8 cellular contexts compared by ENCODE assay signal in the genomic region with DNA sequence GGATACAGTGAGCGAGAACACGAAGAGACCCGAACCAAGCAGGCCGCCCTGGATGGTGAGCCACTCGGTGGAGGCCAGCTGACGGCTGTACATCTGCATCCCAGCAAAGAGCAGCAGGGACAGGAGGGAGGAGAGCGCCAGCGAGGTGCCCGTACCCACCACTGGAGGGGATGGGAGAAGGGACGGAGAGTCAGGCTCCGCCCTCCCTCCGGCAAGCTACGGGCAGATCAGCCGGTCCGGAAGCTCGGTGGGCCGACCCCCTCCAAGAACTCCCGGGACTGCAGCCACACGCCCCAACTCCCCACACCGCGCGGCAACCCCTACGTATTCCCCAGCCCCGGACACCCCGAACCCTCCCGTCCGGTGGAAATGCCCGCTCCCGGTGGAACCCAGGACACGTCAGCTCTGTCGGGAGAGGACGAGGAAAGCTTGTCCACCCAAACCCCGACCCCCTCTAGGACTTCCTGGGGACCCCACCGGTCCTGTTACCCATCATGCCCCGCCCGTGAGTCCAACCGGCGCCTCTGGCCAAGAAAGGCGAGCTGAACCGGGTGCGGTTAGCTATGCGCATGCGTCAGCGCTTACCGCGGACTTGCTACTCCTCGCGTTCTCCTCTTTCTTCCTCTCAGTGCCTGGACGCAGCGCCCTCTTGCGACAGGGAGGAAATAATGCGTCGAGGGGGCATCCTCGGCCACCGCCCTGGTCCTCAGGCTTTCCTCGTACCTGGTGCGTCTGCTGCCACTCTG. TPM values are rescaled to one million over a fixed set of nuclear protein-coding genes. Genes with fewer than 3 reads are reported as not detected.
A peak's percentile ranks its signal among the peaks of the same experiment; 100 is the strongest.
DNase-seq lines count a peak whose midpoint lies in the region; ATAC-seq and TF ChIP-seq lines count a peak whose summit lies in the region.

A gene (minus strand): TSS at position 573 of the 746 bp plus-strand sequence. CDS start 80 bp downstream, at position 493.

- H2BK120ac ChIP-seq in IMR-90 (ENCODE audit: low read depth, low read length) = peak within 1 kb of the TSS; percentile 37

- peak within 1 kb of the TSS; percentile 76 for H3K56ac ChIP-seq in IMR-90 (ENCODE audit: extremely low read depth, insufficient read depth, low read length)

- H3K4me2 ChIP-seq in IMR-90 (ENCODE audit: low read depth, low read length) = peak within 1 kb of the TSS; percentile 94
- H3K4me2 ChIP-seq in OCI-LY7 (ENCODE audit: low read length) = peak within 1 kb of the TSS; percentile 91

- in situ Hi-C loops in IMR-90 (cut with MboI; ENCODE audit: low sequenced_read_pairs) = no loop called here

- H3K4me1 ChIP-seq in IMR-90 (ENCODE audit: control insufficient read depth, insufficient read depth, low read length) (peaks cover 3% of the 10 kb centered on the region), OCI-LY7 (ENCODE audit: insufficient read depth, low read length, poor library complexity, severe bottlenecking) (peaks cover 37% of the 10 kb centered on the region)

- dilution Hi-C loops in IMR-90 (cut with HindIII; ENCODE audit: low sequenced_read_pairs, unreplicated experiment) = no loop called here

- no peak within 1 kb of the TSS for H2BK20ac ChIP-seq in IMR-90 (ENCODE audit: low read depth, low read length)

- 0% methylated on average over 19 of the region's 57 CpGs; no CpG with 5 or more reads in 1 of the 2 experiments for WGBS in IMR-90 (ENCODE audit: extremely low coverage in 2 of 2, insufficient read length in 1 of 2), 2 experiments

- H3K9me2 ChIP-seq in OCI-LY7 (ENCODE audit: insufficient read depth, low read length) = no peaks in the 10 kb centered on the region

- peak; percentile 70 for ATAC-seq in GM21447 (IDR thresholded peaks at IDR 0.05; ENCODE audit: unreplicated experiment)
- peak; percentile 80 for ATAC-seq in IMR-90 (ENCODE audit: low read depth)

- H3K4me3 ChIP-seq in IMR-90 (ENCODE audit: insufficient read depth, low read depth, low read length) (peak within 1 kb of the TSS; percentile 81), OCI-LY7 (ENCODE audit: low read depth, low read length, poor library complexity, severe bottlenecking) (peak within 1 kb of the TSS; percentile 82), epithelial cell of esophagus (ENCODE audit: low read length) (peak within 1 kb of the TSS; percentile 97)

- H4K91ac ChIP-seq in IMR-90 (ENCODE audit: insufficient read depth, low read depth, low read length) = peak within 1 kb of the TSS; percentile 83

- TF ChIP-seq CTCF in IMR-90 (conservative IDR thresholded peaks at IDR 0.05; ENCODE audit: low read depth, low read length) = peak; percentile 97
- peak; percentile 92 for TF ChIP-seq CTCF in OCI-LY7 (conservative IDR thresholded peaks at IDR 0.05; ENCODE audit: low read length)
- peak; percentile 93 for TF ChIP-seq CTCF in epithelial cell of esophagus (IDR thresholded peaks at IDR 0.05; ENCODE audit: insufficient read depth, low read depth, low read length, missing control alignments)

- peak within 1 kb of the TSS; percentile 87 for H2AK5ac ChIP-seq in IMR-90 (ENCODE audit: low read depth, low read length)

- peak within 1 kb of the TSS; percentile 86 for H2BK5ac ChIP-seq in IMR-90 (ENCODE audit: low read depth, low read length, poor library complexity, severe bottlenecking)

- peak within 1 kb of the TSS; percentile 92 for H4K5ac ChIP-seq in IMR-90 (ENCODE audit: low read depth, low read length)

- peak within 1 kb of the TSS; percentile 34 to 98 for H4K8ac ChIP-seq in IMR-90 (ENCODE audit: low read depth in 2 of 2, low read length in 2 of 2)

- peaks cover 14% of the 10 kb centered on the region; the same call in 1 of the 2 replicates for H3K79me2 ChIP-seq in OCI-LY7 (ENCODE audit: insufficient read depth, low read depth, low read length)

- peaks cover 28% of the 10 kb centered on the region for H3K36me3 ChIP-seq in IMR-90 (ENCODE audit: control insufficient read depth, insufficient read depth, low read length)
- H3K36me3 ChIP-seq in OCI-LY7 (ENCODE audit: insufficient read depth, low read length) = peaks cover 18% of the 10 kb centered on the region; the same call in 1 of the 2 replicates

- peak within 1 kb of the TSS; percentile 38 for H3K18ac ChIP-seq in IMR-90 (ENCODE audit: low read depth, low read length)

- peak; percentile 49 for TF ChIP-seq RAD21 in IMR-90 (IDR thresholded peaks at IDR 0.05; ENCODE audit: low read length)

- H2BK15ac ChIP-seq in IMR-90 (ENCODE audit: low read depth, low read length) = no peak within 1 kb of the TSS; the same call in 2 of the 3 replicates

- peak within 1 kb of the TSS; percentile 93 for H2AK9ac ChIP-seq in IMR-90 (replicated peaks; ENCODE audit: low read depth, low read length, poor library complexity)

- H3K9me1 ChIP-seq in IMR-90 (ENCODE audit: insufficient read depth, low read length) = peaks cover 2% of the 10 kb centered on the region; the same call in 1 of the 2 replicates

- intact Hi-C loops in IMR-90 (cut with micrococcal nuclease) (loop anchor here (10.0 kb wide), 2 partner anchors 198 to 422 kb away; a partner anchor contains a TSS), OCI-LY7 (cut with micrococcal nuclease; ENCODE audit: unreplicated experiment) (loop anchor here (1.0 to 2.0 kb wide), 2 partner anchors 32 to 54 kb away; a partner anchor contains a TSS)

- peak within 1 kb of the TSS; percentile 92 for H3K4ac ChIP-seq in IMR-90 (ENCODE audit: low read depth, low read length)

- H3K9me3 ChIP-seq in IMR-90 (ENCODE audit: control insufficient read depth, insufficient read depth, low read length) = no peaks in the 10 kb centered on the region
- no peaks in the 10 kb centered on the region for H3K9me3 ChIP-seq in OCI-LY7 (ENCODE audit: low read length)

- TF ChIP-seq POLR2A in IMR-90 (IDR thresholded peaks at IDR 0.05; ENCODE audit: low read depth, low read length) = peak; percentile 87

- H4K20me1 ChIP-seq in IMR-90 (ENCODE audit: insufficient read depth, low read length) (no peaks in the 10 kb centered on the region), OCI-LY7 (ENCODE audit: insufficient read depth, low read length) (no peaks in the 10 kb centered on the region)

- H3K27ac ChIP-seq in IMR-90 (ENCODE audit: insufficient read depth, low read length) (peak within 1 kb of the TSS; percentile 93), OCI-LY7 (ENCODE audit: low read depth, low read length, poor library complexity, severe bottlenecking) (peak within 1 kb of the TSS; percentile 64)

- H3K79me1 ChIP-seq in IMR-90 (ENCODE audit: low read depth in 1 of 2, low read length in 2 of 2) = peaks cover 0 to 46% of the 10 kb centered on the region in 2 experiments

- DNase-seq in DMS 273 treated with DMSO at 0.1 percent for 48 hours (lab: John Stamatoyannopoulos, UW) (peak; percentile 83), IMR-90 (peak; percentile 95), OCI-LY7 (ENCODE audit: low spot score) (peak; percentile 98), activated T-cell treated with anti-CD3 and anti-CD28 coated beads for 1 hour (ENCODE audit: low read depth) (peak; percentile 91), epithelial cell of esophagus (ENCODE audit: low read depth) (peak; percentile 95), mucosa of gallbladder (ENCODE audit: low spot score) (peak; percentile 95)
- peak; percentile 88 to 92 for DNase-seq in stimulated activated CD8-positive, alpha-beta memory T cell treated with anti-CD3 and anti-CD28 coated beads, Interleukin-4, amount 100 ng/mL, for 4 hours (ENCODE audit: low read depth in 2 of 2, low spot score in 1 of 2)

- peak within 1 kb of the TSS; percentile 94 for H3K9ac ChIP-seq in IMR-90 (ENCODE audit: low read depth, low read length)

- peak within 1 kb of the TSS; percentile 96 for H2AFZ ChIP-seq in IMR-90 (replicated peaks; ENCODE audit: low read length, poor library complexity)
- peak within 1 kb of the TSS; percentile 90 for H2AFZ ChIP-seq in OCI-LY7 (ENCODE audit: low read length)

- CTCF ChIA-PET in IMR-90 (lab: Yijun Ruan, JAX) = interaction anchor here (0.6 to 1.6 kb wide), 8 partner anchors 21 to 704 kb away, joined by 3 to 19 read pairs (median 6); a partner anchor contains a TSS
- CTCF ChIA-PET in OCI-LY7 (lab: Charles Lee; ENCODE audit: unreplicated experiment) = interaction anchor here (0.7 to 1.8 kb wide), 7 partner anchors 12 to 151 kb away, joined by 3 to 12 read pairs (median 3); a partner anchor contains a TSS

- peak within 1 kb of the TSS; percentile 82 for H3K14ac ChIP-seq in IMR-90 (replicated peaks; ENCODE audit: low read depth, low read length)

- no peaks in the 10 kb centered on the region for H3K27me3 ChIP-seq in IMR-90 (ENCODE audit: control insufficient read depth, insufficient read depth, low read length)

- POLR2A ChIA-PET in IMR-90 (lab: Charles Lee; ENCODE audit: unreplicated experiment) = interaction anchor here (0.9 to 1.0 kb wide), 2 partner anchors 21 to 52 kb away, joined by 3 to 4 read pairs; no protein-coding TSS in a partner anchor
- POLR2A ChIA-PET in OCI-LY7 (lab: Charles Lee) = interaction anchor here (0.6 to 2.0 kb wide), 11 partner anchors 12 to 135 kb away, joined by 3 to 8 read pairs (median 4); no protein-coding TSS in a partner anchor

- H3K23ac ChIP-seq in IMR-90 (ENCODE audit: low read depth, low read length) = peak within 1 kb of the TSS; percentile 66; the same call in 1 of the 2 replicates

- BruUV-seq in IMR-90 (replicated peaks; lab: Mats Ljungman, UMichigan) = no TSS peak
- BruUV-seq in OCI-LY7 (replicated peaks; lab: Mats Ljungman, UMichigan) = no TSS peak

TF ChIP-seq in IMR-90, 13 proteins besides CTCF, POLR2A, EP300 and RAD21 (continues in another document):
- TF ChIP-seq MAFK (IDR thresholded peaks at IDR 0.05; ENCODE audit: low read depth, low read length) (no peak), MXI1 (IDR thresholded peaks at IDR 0.05; ENCODE audit: borderline replicate concordance, low read depth, low read length) (no peak)
- TF ChIP-seq, protein P1, sequence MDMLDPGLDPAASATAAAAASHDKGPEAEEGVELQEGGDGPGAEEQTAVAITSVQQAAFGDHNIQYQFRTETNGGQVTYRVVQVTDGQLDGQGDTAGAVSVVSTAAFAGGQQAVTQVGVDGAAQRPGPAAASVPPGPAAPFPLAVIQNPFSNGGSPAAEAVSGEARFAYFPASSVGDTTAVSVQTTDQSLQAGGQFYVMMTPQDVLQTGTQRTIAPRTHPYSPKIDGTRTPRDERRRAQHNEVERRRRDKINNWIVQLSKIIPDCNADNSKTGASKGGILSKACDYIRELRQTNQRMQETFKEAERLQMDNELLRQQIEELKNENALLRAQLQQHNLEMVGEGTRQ (IDR thresholded peaks at IDR 0.05; ENCODE audit: low read depth, low read length) = no peak

RNA-seq across cellular contexts. Expression of the gene that starts here (rescaled TPM):
- total RNA-seq in IMR-90 (2012; rRNA removed) (76.1 and 76.7 TPM in 2 replicates), OCI-LY7 (2022) (141 and 166 TPM in 2 replicates), mucosa of gallbladder (158 TPM)
- 189 and 232 TPM in 2 replicates for polyA plus RNA-seq in IMR-90 (2012; rRNA removed)
- polyA plus RNA-seq in IMR-90 (2012; cell fraction: cytosol; rRNA removed) = 399 and 412 TPM in 2 replicates
- 167 and 203 TPM in 2 replicates for polyA plus RNA-seq in IMR-90 (2012; cell fraction: nucleus; rRNA removed; ENCODE audit: low replicate concordance)
- total RNA-seq in OCI-LY7 (2014; rRNA removed; shearing (Covaris generic)) = 80.5 and 128 TPM in 2 replicates

Comparison
In these comparisons a context has a peak if more than half of its experiments do, and no peak if none do; other contexts are left out.
1. Peak in every context shown above with its lines: DNase-seq, ATAC-seq, H3K4me3 ChIP-seq and H3K27ac ChIP-seq.